In the genomic region with DNA sequence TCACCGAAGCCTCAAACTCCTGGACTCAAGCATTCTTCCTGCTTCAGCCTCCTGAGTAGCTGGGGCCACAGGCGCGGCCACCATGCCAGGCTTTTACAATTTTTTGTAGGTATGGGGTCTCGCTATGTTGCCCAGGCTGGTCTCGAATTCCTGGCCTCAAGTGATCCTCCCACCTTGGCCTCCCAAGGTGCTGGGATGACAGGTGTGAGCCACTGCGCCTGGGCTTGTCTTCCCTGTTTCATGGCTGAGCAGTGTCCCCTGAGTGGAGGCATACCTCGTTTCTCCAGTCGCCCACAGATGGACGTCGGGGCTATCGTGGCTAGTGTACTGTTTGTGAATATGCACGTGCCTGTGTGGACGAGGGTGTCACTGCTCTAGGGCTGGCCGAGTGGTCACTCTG, we compare ENCODE assay signal across 14 cellular contexts. TPM values are rescaled to one million over a fixed set of nuclear protein-coding genes. Genes with fewer than 3 reads are reported as not detected.
DNase-seq lines count a peak whose midpoint lies in the region; ATAC-seq and TF ChIP-seq lines count a peak whose summit lies in the region.
"Had no signal": no experiment of that assay in that cellular context is flagged by ENCODE, and none has a peak within 500 bp of the region (broad histone marks: within the 10 kb centered on the region; RNA-seq: fewer than 3 reads in every experiment).

No MANE protein-coding gene starts in this region.

- intact Hi-C loops in CD14-positive monocyte (cut with micrococcal nuclease), result loop anchor here in 1 of 2 donors (10.0 kb wide), 1 partner anchor 154 kb away; a partner anchor contains a TSS

- ATAC-seq in memory B cell (ENCODE audit: low read depth) (no peak), HG02763 (IDR thresholded peaks at IDR 0.05; ENCODE audit: unreplicated experiment) (no peak)
- ATAC-seq in stimulated activated naive B cell treated with anti-CD40 and anti-IgM and Interleukin-4, amounts not matched to agents 10 μg/mL and 1 μg/mL and 100 μg/mL, for 72 hours (replicated peaks), result no peak
- ATAC-seq: GM23338, HCT116 had no signal

- H3K4me3 Mint-ChIP-seq in CD14-positive monocyte (no peak overlapping the region), memory B cell (peak overlapping the region; percentile 14)
- H3K4me3 Mint-ChIP-seq in stimulated activated naive B cell treated with anti-CD40 and anti-IgM and Interleukin-4, amounts not matched to agents 10 μg/mL and 1 μg/mL and 100 μg/mL, for 72 hours, result no peak overlapping the region
- H3K4me3 Mint-ChIP-seq: GM23338 had no signal

- no peak for TF ChIP-seq CTCF in CD14-positive monocyte (IDR thresholded peaks at IDR 0.05)

- no peaks in the 10 kb centered on the region for H3K9me3 ChIP-seq in KOPT-K1 (ENCODE audit: insufficient read depth, low read length, poor library complexity, severe bottlenecking)
- H3K9me3 ChIP-seq: BE2C had no signal

- H3K27ac Mint-ChIP-seq in CD14-positive monocyte (peak overlapping the region in 5 of 7 donors; percentile 2 to 69 (median 5)), memory B cell (no peak overlapping the region)
- peak overlapping the region; percentile 10 for H3K27ac Mint-ChIP-seq in stimulated activated naive B cell treated with anti-CD40 and anti-IgM and Interleukin-4, amounts not matched to agents 10 μg/mL and 1 μg/mL and 100 μg/mL, for 72 hours
- H3K27ac Mint-ChIP-seq: CD8-positive, alpha-beta memory T cell; GM23338 had no signal

- H3K27me3 Mint-ChIP-seq in CD14-positive monocyte (ENCODE audit: low read depth in 3 of 3), result peaks cover 0 to 6% (median 4%) of the 10 kb centered on the region in 3 donors
- no peaks in the 10 kb centered on the region for H3K27me3 Mint-ChIP-seq in memory B cell
- no peaks in the 10 kb centered on the region for H3K27me3 Mint-ChIP-seq in stimulated activated naive B cell treated with anti-CD40 and anti-IgM and Interleukin-4, amounts not matched to agents 10 μg/mL and 1 μg/mL and 100 μg/mL, for 72 hours

- H3K36me3 Mint-ChIP-seq in CD14-positive monocyte (peaks cover 14 to 22% of the 10 kb centered on the region in 2 donors), memory B cell (peaks cover 1% of the 10 kb centered on the region)
- H3K36me3 Mint-ChIP-seq in stimulated activated naive B cell treated with anti-CD40 and anti-IgM and Interleukin-4, amounts not matched to agents 10 μg/mL and 1 μg/mL and 100 μg/mL, for 72 hours, result peaks cover 2 to 12% of the 10 kb centered on the region in 2 donors

- H3K36me3 ChIP-seq in KOPT-K1 (ENCODE audit: insufficient read depth, low read length), result no peaks in the 10 kb centered on the region
- H3K36me3 ChIP-seq: BE2C had no signal

- peaks cover 77% of the 10 kb centered on the region for H3K4me1 Mint-ChIP-seq in CD14-positive monocyte
- peaks cover 59% of the 10 kb centered on the region for H3K4me1 Mint-ChIP-seq in memory B cell
- H3K4me1 Mint-ChIP-seq in stimulated activated naive B cell treated with anti-CD40 and anti-IgM and Interleukin-4, amounts not matched to agents 10 μg/mL and 1 μg/mL and 100 μg/mL, for 72 hours, result peaks cover 0 to 61% of the 10 kb centered on the region in 2 donors

- H3K27ac ChIP-seq in KOPT-K1 (ENCODE audit: low read depth, low read length, poor library complexity, severe bottlenecking), result peak overlapping the region; percentile 7

- DNase-seq in CD14-positive monocyte (ENCODE audit: low spot score) (no peak), memory B cell (ENCODE audit: low spot score in 2 of 2) (no peak), A172 (ENCODE audit: low spot score) (no peak)
- no peak for DNase-seq in stimulated activated naive B cell treated with anti-CD40 and anti-IgM and Interleukin-4, amounts not matched to agents 10 μg/mL and 1 μg/mL and 100 μg/mL, for 72 hours
- no peak for DNase-seq in stimulated activated CD4-positive, alpha-beta T cell treated with anti-CD3 and anti-CD28 coated beads, Interleukin-4, amount 100 ng/mL, for 24 hours
- DNase-seq: BE2C; CD8-positive, alpha-beta memory T cell; Kasumi-1; NCI-H446; OCI-M1 had no signal

- H3K9me3 Mint-ChIP-seq in CD14-positive monocyte (no peaks in the 10 kb centered on the region), memory B cell (no peaks in the 10 kb centered on the region)
- H3K9me3 Mint-ChIP-seq in stimulated activated naive B cell treated with anti-CD40 and anti-IgM and Interleukin-4, amounts not matched to agents 10 μg/mL and 1 μg/mL and 100 μg/mL, for 72 hours, result no peaks in the 10 kb centered on the region
- H3K9me3 Mint-ChIP-seq: CD8-positive, alpha-beta memory T cell; GM23338 had no signal

RNA-seq across cellular contexts. Expression of a gene that starts 11.3 kb away (rescaled TPM):
- polyA plus RNA-seq in CD14-positive monocyte, result 1 to 10 TPM in 1 of 2 donors, under 1 TPM in 1; 0.87 to 2.9 TPM
- total RNA-seq in A172 (2014; rRNA removed; shearing (Covaris generic)), result 13.1 and 15.7 TPM in 2 replicates
